In genomic region chr11:62501432-62501891, GRCh38 we compare ENCODE assay signal across 9 cellular contexts. TPM values are rescaled to one million over a fixed set of nuclear protein-coding genes. Genes with fewer than 3 reads are reported as not detected.
DNase-seq lines count a peak whose midpoint lies in the region; ATAC-seq and TF ChIP-seq lines count a peak whose summit lies in the region.
"Had no signal": no experiment of that assay in that cellular context is flagged by ENCODE, and none has a peak within 500 bp of the region (broad histone marks: within the 10 kb centered on the region; RNA-seq: fewer than 3 reads in every experiment).

No MANE protein-coding gene starts in this region.

- no TSS peak for BruUV-seq in Panc1 (replicated peaks; lab: Mats Ljungman, UMichigan)

- no peaks in the 10 kb centered on the region for H3K9me3 ChIP-seq in Panc1 (ENCODE audit: control insufficient read depth, insufficient read depth, low read depth, low read length)

- DNase-seq in Panc1 (ENCODE audit: low read depth, low spot score), result no peak
- DNase-seq in head of caudate nucleus, result peak; percentile 68 to 96 (median 90)
- peak; percentile 98 for DNase-seq in pons (ENCODE audit: low spot score)
- DNase-seq in HuH-7.5 (ENCODE audit: low spot score), result no peak
- DNase-seq in kidney tubule cell (ENCODE audit: low spot score), result no peak
- DNase-seq: NCI-H187 treated with DMSO at 0.1 percent for 48 hours had no signal

- no peak for TF ChIP-seq CTCF in C4-2B (conservative IDR thresholded peaks at IDR 0.05)
- no peak for TF ChIP-seq CTCF in Panc1 (IDR thresholded peaks at IDR 0.05)

- in situ Hi-C loops in Panc1 (cut with HindIII; ENCODE audit: low pct_unique_long_range_greater_than_20kb, low sequenced_read_pairs), result no loop called here

- H3K36me3 ChIP-seq in Panc1 (ENCODE audit: control insufficient read depth, insufficient read depth, low read length), result no peaks in the 10 kb centered on the region

- ATAC-seq in Panc1 (peak; percentile 62), GM18870 (IDR thresholded peaks at IDR 0.05; ENCODE audit: unreplicated experiment) (no peak), GM21717 (IDR thresholded peaks at IDR 0.05; ENCODE audit: unreplicated experiment) (no peak)

- H3K4me1 ChIP-seq in Panc1 (ENCODE audit: control insufficient read depth, insufficient read depth, low read length), result peaks cover 71% of the 10 kb centered on the region

- H3K27me3 ChIP-seq in Panc1 (ENCODE audit: control insufficient read depth, insufficient read depth, low read length), result no peaks in the 10 kb centered on the region

- H3K27ac ChIP-seq in C4-2B (peak overlapping the region; percentile 32; the same call in 1 of the 2 replicates), Panc1 (ENCODE audit: low read length) (peak overlapping the region; percentile 99)

- H3K4me3 ChIP-seq in Panc1 (ENCODE audit: low read depth in 2 of 2, low read length in 2 of 2), result no peak overlapping the region

- CTCF ChIA-PET in Panc1 (lab: Charles Lee), result interaction anchor here (1.7 kb wide), 1 partner anchor 42 kb away, joined by 4 read pairs; no protein-coding TSS in a partner anchor

- POLR2A ChIA-PET in Panc1 (lab: Charles Lee), result no interaction called here

- intact Hi-C loops in Panc1 (cut with micrococcal nuclease; ENCODE audit: unreplicated experiment) (no loop called here), head of caudate nucleus (cut with DNase I) (loop anchor here (5.0 to 10.0 kb wide), 2 partner anchors 54 to 97 kb away; no protein-coding TSS in a partner anchor)

RNA-seq across cellular contexts. Expression of gene AHNAK, which starts 45.1 kb away (rescaled TPM):
- total RNA-seq in Panc1 (2021; ENCODE audit: unreplicated experiment), result 844 TPM
- 355 TPM for polyA plus RNA-seq in Panc1 (2012; ENCODE audit: insufficient read length)

Comparison
In these comparisons a context has a peak if more than half of its experiments do, and no peak if none do; other contexts are left out.
1. DNase-seq: peak in head of caudate nucleus (42 of 42) and pons (single experiment); none in Panc1 (single experiment), HuH-7.5 (single experiment) and kidney tubule cell (single experiment).